Comparison of ENCODE assay signal across 14 cellular contexts in genomic region chr5:10789021-10789420, GRCh38. TPM values are rescaled to one million over a fixed set of nuclear protein-coding genes. Genes with fewer than 3 reads are reported as not detected.
DNase-seq lines count a peak whose midpoint lies in the region; ATAC-seq lines count a peak whose summit lies in the region.
"Had no signal": no experiment of that assay in that cellular context is flagged by ENCODE, and none has a peak within 500 bp of the region (broad histone marks: within the 10 kb centered on the region; RNA-seq: fewer than 3 reads in every experiment).

No MANE protein-coding gene starts in this region.

- ATAC-seq in right cardiac atrium (peak; percentile 65 to 85), HG03520 (IDR thresholded peaks at IDR 0.05; ENCODE audit: unreplicated experiment) (no peak), GM19467 (IDR thresholded peaks at IDR 0.05; ENCODE audit: unreplicated experiment) (no peak), HG02840 (IDR thresholded peaks at IDR 0.05; ENCODE audit: low FRiP score, unreplicated experiment) (no peak)
- ATAC-seq: Panc1 had no signal

- in situ Hi-C loops in GM23248 (cut with MboI) = no loop called here

- 38 to 39% methylated on average over 3 of the region's 3 CpGs for WGBS in GM23248 (ENCODE audit: low coverage in 1 of 2, low lambda C conversion rate in 2 of 2, missing lambda C conversion rate in 2 of 2), 2 experiments
- 26% methylated on average over 3 of the region's 3 CpGs for whole genome bisulfite sequencing in right cardiac atrium

- peak overlapping the region; percentile 41 for H3K4me2 ChIP-seq in GM23248 (ENCODE audit: unreplicated experiment)

- no peaks in the 10 kb centered on the region for H3K9me2 ChIP-seq in GM23248 (ENCODE audit: insufficient read depth)

- no peak overlapping the region for H3K9ac ChIP-seq in GM23248

- intact Hi-C loops in right cardiac atrium (cut with DNase I) = no loop called here

- no peak overlapping the region for H2AFZ ChIP-seq in GM23248

- H3K9me3 ChIP-seq in GM23248 (ENCODE audit: low read depth) (no peaks in the 10 kb centered on the region), right cardiac atrium (ENCODE audit: control insufficient read depth, low read length) (no peaks in the 10 kb centered on the region)
- H3K9me3 ChIP-seq: lower lobe of right lung had no signal

- 0 out of 2 replicates have a peak overlapping the region, but pooled peaks have one; percentile 9 for H3K27ac ChIP-seq in GM23248
- H3K27ac ChIP-seq in right cardiac atrium (ENCODE audit: low read length) = no peak overlapping the region
- H3K27ac ChIP-seq: lower lobe of right lung, VCaP had no signal

- DNase-seq in GM23248 = peak; percentile 78
- peak; percentile 93 for DNase-seq in amniotic epithelial cell (ENCODE audit: low read depth)
- DNase-seq in right cardiac atrium = peak; percentile 64 to 80 (median 65)
- DNase-seq in smooth muscle cell of the brain vasculature (ENCODE audit: low read depth, low spot score) = peak; percentile 15
- DNase-seq in epidermal melanocyte (ENCODE audit: insufficient read length, low spot score) = no peak
- DNase-seq: activated T-cell treated with anti-CD3 and anti-CD28 coated beads, Interleukin-2, amount 50 U/mL, for 48 hours; Caco-2; lower lobe of right lung; NCI-H1930 had no signal

- no peaks in the 10 kb centered on the region for H3K79me2 ChIP-seq in GM23248 (ENCODE audit: insufficient read depth)

- H3K27me3 ChIP-seq in GM23248 (replicated peaks; ENCODE audit: insufficient read depth) = no peaks in the 10 kb centered on the region
- no peaks in the 10 kb centered on the region for H3K27me3 ChIP-seq in right cardiac atrium (ENCODE audit: control insufficient read depth, insufficient read depth)

- peaks cover 16% of the 10 kb centered on the region for H3F3A ChIP-seq in GM23248 (ENCODE audit: insufficient read depth)

- H4K20me1 ChIP-seq in GM23248 (ENCODE audit: insufficient read depth) = no peaks in the 10 kb centered on the region

- H3K4me3 ChIP-seq in GM23248 (no peak overlapping the region), right cardiac atrium (ENCODE audit: low read length) (no peak overlapping the region)
- H3K4me3 ChIP-seq: lower lobe of right lung had no signal

- H3K36me3 ChIP-seq in GM23248 (ENCODE audit: low read depth) = no peaks in the 10 kb centered on the region
- H3K36me3 ChIP-seq: lower lobe of right lung had no signal

- peaks cover 15% of the 10 kb centered on the region for H3K4me1 ChIP-seq in GM23248 (ENCODE audit: insufficient read depth)
- H3K4me1 ChIP-seq in right cardiac atrium (ENCODE audit: control insufficient read depth, insufficient read depth, low read length) = no peaks in the 10 kb centered on the region
- H3K4me1 ChIP-seq: Caco-2, lower lobe of right lung had no signal

RNA-seq across cellular contexts. Expression of gene DAP, which starts 28.0 kb away (rescaled TPM):
- total RNA-seq in GM23248 (2014; rRNA removed; shearing (Covaris generic)) = 37.9 and 52.9 TPM in 2 replicates
- 255 and 259 TPM in 2 replicates for polyA plus RNA-seq in GM23248 (2016; fragmentation: Nextera tagmentation; extraction: Ambion mirVana)
- 10 to 100 TPM; 49.3 to 77.0 (median 61.5) TPM for total RNA-seq in right cardiac atrium
- 43.2 TPM for polyA plus RNA-seq in right cardiac atrium

Comparison
In these comparisons a context has a peak if more than half of its experiments do, and no peak if none do; other contexts are left out.
1. ATAC-seq: peak in right cardiac atrium (2 of 2); none in HG03520 (single experiment), GM19467 (single experiment) and HG02840 (single experiment).